In the genomic region with DNA sequence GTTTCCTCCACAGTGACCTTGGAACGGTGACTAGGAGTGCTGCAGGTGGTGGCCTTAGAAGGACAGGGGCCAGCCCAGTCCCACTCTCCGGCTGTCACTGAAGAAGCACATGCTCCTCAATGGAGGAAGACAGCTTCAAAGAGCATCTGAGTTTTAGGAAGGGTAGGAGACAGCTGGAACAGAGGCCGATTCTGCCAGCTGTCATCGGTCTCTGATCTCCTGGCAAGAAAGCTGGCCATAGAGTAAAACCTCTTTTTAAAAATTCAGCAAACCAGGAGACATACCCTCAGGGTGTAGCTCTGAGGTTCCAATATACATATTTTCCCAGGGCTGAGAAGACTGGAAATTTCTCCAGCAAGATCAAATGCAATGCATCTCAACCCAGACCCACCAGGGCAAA, we compare ENCODE assay signal across 1 cellular context.
TF ChIP-seq lines count a peak whose summit lies in the region.

No MANE protein-coding gene starts in this region.

TF ChIP-seq in HepG2, 621 proteins besides CTCF, POLR2A, EP300 and RAD21 (continued from another document):
- TF ChIP-seq ZNF781 (CRISPR knock-in tag; IDR thresholded peaks at IDR 0.05; ENCODE audit: borderline replicate concordance, not compliant biosample characterization), result no peak
